ENCODE assay signal across 36 cellular contexts in genomic region chr20:32959351-32960221, GRCh38. TPM values are rescaled to one million over a fixed set of nuclear protein-coding genes. Genes with fewer than 3 reads are reported as not detected.
DNase-seq lines count a peak whose midpoint lies in the region; ATAC-seq, FAIRE-seq and TF ChIP-seq lines count a peak whose summit lies in the region.
"Had no signal": no experiment of that assay in that cellular context is flagged by ENCODE, and none has a peak within 500 bp of the region (broad histone marks: within the 10 kb centered on the region; RNA-seq: fewer than 3 reads in every experiment).

No MANE protein-coding gene starts in this region.

- CTCF ChIA-PET in IMR-90 (lab: Yijun Ruan, JAX) = no interaction called here
- CTCF ChIA-PET in CD8-positive, alpha-beta memory T cell (lab: Charles Lee) = no interaction called here

- H2AFZ ChIP-seq in GM23338 = 0 out of 2 replicates have a peak overlapping the region, but pooled peaks have one; percentile 23
- no peak overlapping the region for H2AFZ ChIP-seq in IMR-90 (replicated peaks; ENCODE audit: low read length, poor library complexity)
- H2AFZ ChIP-seq: GM23248 had no signal

- H3K9ac ChIP-seq in IMR-90 (ENCODE audit: low read depth, low read length) (no peak overlapping the region), kidney (ENCODE audit: low read length in 2 of 2) (no peak overlapping the region)
- H3K9ac ChIP-seq: GM23248 had no signal

- H3K4ac ChIP-seq in IMR-90 (ENCODE audit: low read depth, low read length) = no peak overlapping the region

- H2AK9ac ChIP-seq in IMR-90 (replicated peaks; ENCODE audit: low read depth, low read length, poor library complexity) = peak overlapping the region; percentile 16

- 0 out of 2 replicates have a peak, but pooled peaks cover 4% of the 10 kb centered on the region for H3K36me3 ChIP-seq in GM23338 (ENCODE audit: insufficient read depth)
- no peaks in the 10 kb centered on the region for H3K36me3 ChIP-seq in IMR-90 (ENCODE audit: control insufficient read depth, insufficient read depth, low read length)
- no peaks in the 10 kb centered on the region for H3K36me3 ChIP-seq in kidney (ENCODE audit: control insufficient read depth in 1 of 2, insufficient read depth in 2 of 2, low read length in 2 of 2)
- no peaks in the 10 kb centered on the region for H3K36me3 ChIP-seq in CD8-positive, alpha-beta memory T cell (ENCODE audit: insufficient read depth, low read length)
- H3K36me3 ChIP-seq: lower lobe of right lung, Peyer's patch had no signal

- H3K27ac ChIP-seq in GM23338 (ENCODE audit: low read depth) = no peak overlapping the region
- no peak overlapping the region for H3K27ac ChIP-seq in IMR-90 (ENCODE audit: insufficient read depth, low read length)
- H3K27ac ChIP-seq in kidney (ENCODE audit: low read depth in 2 of 2, low read length in 2 of 2) = no peak overlapping the region
- no peak overlapping the region for H3K27ac ChIP-seq in CD8-positive, alpha-beta memory T cell (ENCODE audit: low read depth, low read length)
- H3K27ac ChIP-seq: body of pancreas, C4-2B, GM23248, HL-60, lower lobe of right lung, Peyer's patch had no signal

- peak in 1 of 2 experiments; percentile 47; a peak in 2 of 4 replicates for TF ChIP-seq CTCF in GM23338 (conservative IDR thresholded peaks at IDR 0.05; ENCODE audit: low read depth in 2 of 2)
- TF ChIP-seq CTCF in IMR-90 (conservative IDR thresholded peaks at IDR 0.05; ENCODE audit: low read depth, low read length) = no peak
- TF ChIP-seq CTCF in kidney (IDR thresholded peaks at IDR 0.05; ENCODE audit: borderline replicate concordance, extremely low read depth, insufficient read depth) = no peak
- no peak for TF ChIP-seq CTCF in type B pancreatic cell (conservative IDR thresholded peaks at IDR 0.05)

- no peak overlapping the region for H2BK15ac ChIP-seq in IMR-90 (ENCODE audit: low read depth, low read length)

- H3K9me1 ChIP-seq in IMR-90 (ENCODE audit: insufficient read depth, low read length) = no peaks in the 10 kb centered on the region

- H4K91ac ChIP-seq in IMR-90 (ENCODE audit: insufficient read depth, low read depth, low read length) = no peak overlapping the region

- H2AK5ac ChIP-seq in IMR-90 (ENCODE audit: low read depth, low read length) = no peak overlapping the region

- H3K27me3 ChIP-seq in GM23338 (ENCODE audit: insufficient read depth) (no peaks in the 10 kb centered on the region), IMR-90 (ENCODE audit: control insufficient read depth, insufficient read depth, low read length) (peaks cover 2% of the 10 kb centered on the region; the same call in 1 of the 2 replicates)
- no peaks in the 10 kb centered on the region for H3K27me3 ChIP-seq in CD8-positive, alpha-beta memory T cell (ENCODE audit: insufficient read depth, low read length, poor library complexity, severe bottlenecking)
- H3K27me3 ChIP-seq: body of pancreas, Peyer's patch had no signal

- peaks cover 21% of the 10 kb centered on the region for H3K9me3 Mint-ChIP-seq in GM23338
- peaks cover 19% of the 10 kb centered on the region for H3K9me3 Mint-ChIP-seq in type B pancreatic cell
- peaks cover 14 to 29% (median 27%) of the 10 kb centered on the region in 5 donors for H3K9me3 Mint-ChIP-seq in CD8-positive, alpha-beta memory T cell

- H3K4me3 ChIP-seq in GM23338 = no peak overlapping the region
- no peak overlapping the region for H3K4me3 ChIP-seq in IMR-90 (ENCODE audit: insufficient read depth, low read depth, low read length)
- H3K4me3 ChIP-seq in kidney (ENCODE audit: low read length in 2 of 2) = no peak overlapping the region
- no peak overlapping the region for H3K4me3 ChIP-seq in CD8-positive, alpha-beta memory T cell (ENCODE audit: low read length)
- H3K4me3 ChIP-seq: body of pancreas, GM23248, lower lobe of right lung, mucosa of descending colon, Peyer's patch had no signal

- no peak overlapping the region for H3K23ac ChIP-seq in IMR-90 (ENCODE audit: low read depth, low read length)

- no peak overlapping the region for H2BK120ac ChIP-seq in IMR-90 (ENCODE audit: low read depth, low read length)

- H3K4me1 ChIP-seq in GM23338 (ENCODE audit: insufficient read depth) (no peaks in the 10 kb centered on the region), IMR-90 (ENCODE audit: control insufficient read depth, insufficient read depth, low read length) (no peaks in the 10 kb centered on the region), kidney (ENCODE audit: control insufficient read depth in 1 of 2, insufficient read depth in 1 of 2, low read depth in 1 of 2, low read length in 2 of 2) (no peaks in the 10 kb centered on the region)
- H3K4me1 ChIP-seq in CD8-positive, alpha-beta memory T cell (ENCODE audit: insufficient read depth, low read length) = peaks cover 11% of the 10 kb centered on the region
- H3K4me1 ChIP-seq: body of pancreas, lower lobe of right lung, Peyer's patch had no signal

- intact Hi-C loops in IMR-90 (cut with micrococcal nuclease) = no loop called here
- intact Hi-C loops in kidney (cut with DNase I) = no loop called here

- no peak overlapping the region for H3K56ac ChIP-seq in IMR-90 (ENCODE audit: extremely low read depth, insufficient read depth, low read length)

- H3F3A ChIP-seq in GM23338 (replicated peaks; ENCODE audit: low read depth) = no peaks in the 10 kb centered on the region

- H3K9me3 ChIP-seq in IMR-90 (ENCODE audit: control insufficient read depth, insufficient read depth, low read length) = peaks cover 6% of the 10 kb centered on the region
- H3K9me3 ChIP-seq in kidney (ENCODE audit: control insufficient read depth in 1 of 2, low read length in 2 of 2) = peaks cover 2 to 20% of the 10 kb centered on the region in 2 donors
- H3K9me3 ChIP-seq in CD8-positive, alpha-beta memory T cell (ENCODE audit: low read length) = peaks cover 6% of the 10 kb centered on the region
- H3K9me3 ChIP-seq: body of pancreas had no signal

- dilution Hi-C loops in IMR-90 (cut with HindIII; ENCODE audit: low sequenced_read_pairs, unreplicated experiment) = no loop called here

- no peak for FAIRE-seq in kidney (lab: Jason Lieb, UNC)
- FAIRE-seq: G401.6, keratinocyte had no signal

- no peak overlapping the region for H3K18ac ChIP-seq in IMR-90 (ENCODE audit: low read depth, low read length)

- WGBS in IMR-90 (ENCODE audit: extremely low coverage in 2 of 2, insufficient read length in 1 of 2), 2 experiments = 83% methylated on average over 4 of the region's 14 CpGs; no CpG with 5 or more reads in 1 of the 2 experiments

- H3K27ac Mint-ChIP-seq in GM23338 (no peak overlapping the region), type B pancreatic cell (no peak overlapping the region)
- H3K27ac Mint-ChIP-seq in CD8-positive, alpha-beta memory T cell = peak overlapping the region in 3 of 8 donors; percentile 5 to 56 (median 13)
- H3K27ac Mint-ChIP-seq: activated CD8-positive, alpha-beta T cell treated with anti-CD3 and anti-CD28 coated beads for 36 hours; activated naive CD4-positive, alpha-beta T cell treated with anti-CD3 and anti-CD28 coated beads for 36 hours; activated T-helper 1 cell treated with anti-CD3 and anti-CD28 coated beads, Interleukin-12 subunit alpha, Interleukin-12 subunit beta, Interleukin-2, Interleukin-4 antibody, amounts not matched to agents 30 ng/mL and 10 ng/mL and 1 ng/mL, durations not matched to agents 14 hours and 24 hours and 36 hours; dendritic cell treated with granulocyte-macrophage colony-stimulating factor and Interleukin-4, amounts not matched to agents 40 ng/mL and 50 ng/mL, for 4 days; natural killer cell; stimulated activated naive CD8-positive, alpha-beta T cell treated with anti-CD3 and anti-CD28 coated beads, Interleukin-15, amount 100 ng/mL, for 72 hours had no signal

- no peak for TF ChIP-seq POLR2A in IMR-90 (IDR thresholded peaks at IDR 0.05; ENCODE audit: low read depth, low read length)

- ATAC-seq in GM23338 = no peak
- ATAC-seq in IMR-90 (ENCODE audit: low read depth) = no peak
- ATAC-seq: activated CD8-positive, alpha-beta T cell treated with anti-CD3 and anti-CD28 coated beads for 36 hours; body of pancreas; esophagus mucosa; mucosa of descending colon; stimulated activated naive CD8-positive, alpha-beta T cell treated with anti-CD3 and anti-CD28 coated beads, Interleukin-15, amount 100 ng/mL, for 72 hours had no signal

- DNase-seq in GM23338 (ENCODE audit: low spot score) = no peak
- no peak for DNase-seq in IMR-90
- DNase-seq in kidney = peak; percentile 61
- DNase-seq in type B pancreatic cell (ENCODE audit: extremely low spot score, unreplicated experiment) = peak; percentile 68
- DNase-seq in COR-L47 (lab: John Stamatoyannopoulos, UW) = no peak
- no peak for DNase-seq in middle frontal gyrus (ENCODE audit: extremely low spot score, low spot score)
- DNase-seq in CD8-positive, alpha-beta memory T cell = no peak
- DNase-seq: activated CD8-positive, alpha-beta memory T cell treated with anti-CD3 and anti-CD28 coated beads, Interleukin-2, amount 50 U/mL, for 48 hours; activated CD8-positive, alpha-beta T cell treated with anti-CD3 and anti-CD28 coated beads for 36 hours; activated naive CD4-positive, alpha-beta T cell treated with anti-CD3 and anti-CD28 coated beads for 36 hours; body of pancreas; DMS79; foreskin fibroblast; GM23248; Kasumi-1; lower lobe of right lung; natural killer cell; NCI-H1417 treated with DMSO at 0.1 percent for 48 hours; NCI-H446; NCI-H748 treated with DMSO at 0.1 percent for 48 hours; Peyer's patch; SHP77 treated with DMSO at 0.1 percent for 48 hours; stimulated activated CD4-positive, alpha-beta T cell treated with anti-CD3 and anti-CD28 coated beads, Interleukin-1b, Interleukin-23, amount 100 ng/mL, for 48 hours; stimulated activated CD8-positive, alpha-beta memory T cell treated with anti-CD3 and anti-CD28 coated beads, Interleukin-4, amount 100 ng/mL, for 48 hours; stimulated activated naive CD8-positive, alpha-beta T cell treated with anti-CD3 and anti-CD28 coated beads, Interleukin-15, amount 100 ng/mL, for 72 hours had no signal

- H3K14ac ChIP-seq in IMR-90 (replicated peaks; ENCODE audit: low read depth, low read length) = no peak overlapping the region

- no peak overlapping the region for H4K5ac ChIP-seq in IMR-90 (ENCODE audit: low read depth, low read length)

- H3K9me2 ChIP-seq in GM23338 (ENCODE audit: insufficient read depth) = 0 out of 2 replicates have a peak, but pooled peaks cover 6% of the 10 kb centered on the region

- H3K4me2 ChIP-seq in GM23338 (no peak overlapping the region), IMR-90 (ENCODE audit: low read depth, low read length) (no peak overlapping the region)

- no peak for TF ChIP-seq RAD21 in IMR-90 (IDR thresholded peaks at IDR 0.05; ENCODE audit: low read length)

- no peak overlapping the region for H2BK20ac ChIP-seq in IMR-90 (ENCODE audit: low read depth, low read length)

- POLR2A ChIA-PET in IMR-90 (lab: Charles Lee; ENCODE audit: unreplicated experiment) = no interaction called here
- POLR2A ChIA-PET in CD8-positive, alpha-beta memory T cell (lab: Charles Lee) = interaction anchor here (0.7 kb wide), 1 partner anchor 55 kb away, joined by 4 read pairs; no protein-coding TSS in a partner anchor

- no peaks in the 10 kb centered on the region for H3K79me2 ChIP-seq in GM23338 (replicated peaks; ENCODE audit: insufficient read depth)

- no TSS peak for BruUV-seq in IMR-90 (replicated peaks; lab: Mats Ljungman, UMichigan)

- H3K36me3 Mint-ChIP-seq in GM23338 (ENCODE audit: low read depth) (peaks cover 10% of the 10 kb centered on the region; the same call in 2 of the 3 replicates), type B pancreatic cell (no peaks in the 10 kb centered on the region)
- peaks cover 2 to 27% (median 6%) of the 10 kb centered on the region in 3 donors for H3K36me3 Mint-ChIP-seq in CD8-positive, alpha-beta memory T cell

- no peak overlapping the region for H2BK5ac ChIP-seq in IMR-90 (ENCODE audit: low read depth, low read length, poor library complexity, severe bottlenecking)

- 0 out of 3 replicates have a peak, but pooled peaks cover 5% of the 10 kb centered on the region for H3K4me1 Mint-ChIP-seq in GM23338
- peaks cover 6% of the 10 kb centered on the region for H3K4me1 Mint-ChIP-seq in type B pancreatic cell (ENCODE audit: unreplicated experiment)
- H3K4me1 Mint-ChIP-seq in CD8-positive, alpha-beta memory T cell = peaks cover 7 to 29% (median 13%) of the 10 kb centered on the region in 3 donors

- H3K27me3 Mint-ChIP-seq in GM23338 (ENCODE audit: insufficient read depth, low read depth, poor library complexity) = peaks cover 10% of the 10 kb centered on the region
- H3K27me3 Mint-ChIP-seq in type B pancreatic cell = peaks cover 5% of the 10 kb centered on the region
- H3K27me3 Mint-ChIP-seq in CD8-positive, alpha-beta memory T cell = no peaks in the 10 kb centered on the region
- H3K27me3 Mint-ChIP-seq: activated CD8-positive, alpha-beta T cell treated with anti-CD3 and anti-CD28 coated beads for 36 hours; stimulated activated naive CD8-positive, alpha-beta T cell treated with anti-CD3 and anti-CD28 coated beads, Interleukin-15, amount 100 ng/mL, for 72 hours had no signal

- no peak overlapping the region; the same call in 2 of the 3 replicates for H3K4me3 Mint-ChIP-seq in GM23338
- no peak overlapping the region for H3K4me3 Mint-ChIP-seq in type B pancreatic cell
- H3K4me3 Mint-ChIP-seq in CD8-positive, alpha-beta memory T cell = no peak overlapping the region
- H3K4me3 Mint-ChIP-seq: activated CD8-positive, alpha-beta T cell treated with anti-CD3 and anti-CD28 coated beads for 36 hours; activated naive CD4-positive, alpha-beta T cell treated with anti-CD3 and anti-CD28 coated beads for 36 hours; activated T-helper 1 cell treated with anti-CD3 and anti-CD28 coated beads, Interleukin-12 subunit alpha, Interleukin-12 subunit beta, Interleukin-2, Interleukin-4 antibody, amounts not matched to agents 30 ng/mL and 10 ng/mL and 1 ng/mL, durations not matched to agents 14 hours and 24 hours and 36 hours; dendritic cell treated with granulocyte-macrophage colony-stimulating factor and Interleukin-4, amounts not matched to agents 40 ng/mL and 50 ng/mL, for 4 days; natural killer cell; stimulated activated naive CD8-positive, alpha-beta T cell treated with anti-CD3 and anti-CD28 coated beads, Interleukin-15, amount 100 ng/mL, for 72 hours had no signal

- in situ Hi-C loops in IMR-90 (cut with MboI; ENCODE audit: low sequenced_read_pairs) = no loop called here

- no peak overlapping the region for H4K8ac ChIP-seq in IMR-90 (ENCODE audit: low read depth in 2 of 2, low read length in 2 of 2)

- H3K79me1 ChIP-seq in IMR-90 (ENCODE audit: low read depth in 1 of 2, low read length in 2 of 2) = no peaks in the 10 kb centered on the region

- H4K20me1 ChIP-seq in GM23338 (replicated peaks; ENCODE audit: insufficient read depth) = no peaks in the 10 kb centered on the region
- no peaks in the 10 kb centered on the region for H4K20me1 ChIP-seq in IMR-90 (ENCODE audit: insufficient read depth, low read length)

RNA-seq across cellular contexts. Expression of gene SUN5, which starts 44.6 kb away (rescaled TPM):
- total RNA-seq in GM23338 (2014; rRNA removed; shearing (Covaris generic)) = not detected in 2 replicates
- polyA plus RNA-seq in GM23338 (2016; fragmentation: Nextera tagmentation; extraction: Ambion mirVana) (not detected in 2 replicates), IMR-90 (2012; rRNA removed) (not detected in 2 replicates), kidney (ENCODE audit: insufficient read depth, low read depth, low replicate concordance) (not detected)
- total RNA-seq in IMR-90 (2012; rRNA removed) (not detected in 2 replicates), kidney (not detected), type B pancreatic cell (ENCODE audit: low replicate concordance) (not detected in 2 replicates)
- polyA plus RNA-seq in IMR-90 (2012; cell fraction: cytosol; rRNA removed) = not detected in 2 replicates
- polyA plus RNA-seq in IMR-90 (2012; cell fraction: nucleus; rRNA removed; ENCODE audit: low replicate concordance) = not detected in 2 replicates
- not detected for total RNA-seq in CD8-positive, alpha-beta memory T cell
- polyA plus RNA-seq in CD8-positive, alpha-beta memory T cell = not detected
- total RNA-seq: activated CD8-positive, alpha-beta T cell treated with anti-CD3 and anti-CD28 coated beads for 36 hours; activated naive CD4-positive, alpha-beta T cell treated with anti-CD3 and anti-CD28 coated beads for 36 hours; activated T-helper 1 cell treated with anti-CD3 and anti-CD28 coated beads, Interleukin-12 subunit alpha, Interleukin-12 subunit beta, Interleukin-2, Interleukin-4 antibody, amounts not matched to agents 30 ng/mL and 10 ng/mL and 1 ng/mL, durations not matched to agents 14 hours and 24 hours and 36 hours; body of pancreas; esophagus mucosa; GM23248; lower lobe of right lung; mucosa of descending colon; natural killer cell; osteoblast; Peyer's patch; renal cortical epithelial cell had no signal
- polyA plus RNA-seq: GM23248, keratinocyte, thymus had no signal

RNA-seq across cellular contexts. Expression of gene BPIFB2, which starts 47.9 kb away (rescaled TPM):
- total RNA-seq in GM23338 (2014; rRNA removed; shearing (Covaris generic)) = not detected in 2 replicates
- polyA plus RNA-seq in GM23338 (2016; fragmentation: Nextera tagmentation; extraction: Ambion mirVana) = not detected in 2 replicates
- total RNA-seq in IMR-90 (2012; rRNA removed) = not detected in 2 replicates
- polyA plus RNA-seq in IMR-90 (2012; rRNA removed) = not detected in 2 replicates
- not detected in 2 replicates for polyA plus RNA-seq in IMR-90 (2012; cell fraction: cytosol; rRNA removed)
- not detected in 2 replicates for polyA plus RNA-seq in IMR-90 (2012; cell fraction: nucleus; rRNA removed; ENCODE audit: low replicate concordance)
- not detected for total RNA-seq in kidney
- not detected for polyA plus RNA-seq in kidney (ENCODE audit: insufficient read depth, low read depth, low replicate concordance)
- 0.22 TPM in 1 of 2 replicates, not detected in the other for total RNA-seq in type B pancreatic cell (ENCODE audit: low replicate concordance)
- total RNA-seq in CD8-positive, alpha-beta memory T cell = not detected
- polyA plus RNA-seq in CD8-positive, alpha-beta memory T cell = not detected
- total RNA-seq: activated CD8-positive, alpha-beta T cell treated with anti-CD3 and anti-CD28 coated beads for 36 hours; activated naive CD4-positive, alpha-beta T cell treated with anti-CD3 and anti-CD28 coated beads for 36 hours; activated T-helper 1 cell treated with anti-CD3 and anti-CD28 coated beads, Interleukin-12 subunit alpha, Interleukin-12 subunit beta, Interleukin-2, Interleukin-4 antibody, amounts not matched to agents 30 ng/mL and 10 ng/mL and 1 ng/mL, durations not matched to agents 14 hours and 24 hours and 36 hours; body of pancreas; GM23248; mucosa of descending colon; natural killer cell; osteoblast; Peyer's patch; renal cortical epithelial cell had no signal
- polyA plus RNA-seq: GM23248, keratinocyte had no signal

Comparison
In these comparisons a context has a peak if more than half of its experiments do, and no peak if none do; other contexts are left out.
1. DNase-seq: peak in kidney (single experiment) and type B pancreatic cell (single experiment); none in GM23338 (single experiment), IMR-90 (single experiment), COR-L47 (single experiment), middle frontal gyrus (single experiment) and CD8-positive, alpha-beta memory T cell (0 of 5).